In the genomic region with DNA sequence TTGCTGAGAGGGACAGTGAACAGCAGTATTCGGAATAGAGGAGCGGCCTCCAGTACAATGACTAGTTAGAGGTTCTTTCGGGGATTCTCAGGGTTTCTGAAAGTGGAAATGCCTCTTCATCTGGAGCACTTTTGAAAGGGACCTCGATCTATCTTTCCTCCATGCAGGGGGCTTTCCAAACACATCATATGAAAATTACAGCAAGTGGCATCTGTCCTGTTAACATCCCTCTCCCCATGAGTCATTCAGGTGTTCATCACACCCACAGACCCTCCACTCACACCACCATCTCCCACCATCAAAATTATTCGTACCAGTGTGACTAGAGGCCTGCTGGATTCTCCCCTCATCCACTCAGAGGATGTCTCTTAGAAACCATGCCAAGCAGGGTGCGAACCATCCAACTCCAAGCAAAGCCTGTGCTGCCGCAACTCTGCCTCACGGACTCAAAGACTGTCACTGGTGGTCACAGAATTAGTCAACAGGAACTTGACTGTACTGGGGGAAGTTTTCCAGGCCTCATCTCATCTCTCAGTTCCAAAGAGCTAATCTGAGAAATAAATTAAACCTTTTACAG, we compare ENCODE assay signal across 9 cellular contexts.
A peak's percentile ranks its signal among the peaks of the same experiment; 100 is the strongest.
DNase-seq lines count a peak whose midpoint lies in the region; ATAC-seq and TF ChIP-seq lines count a peak whose summit lies in the region.
"Had no signal": no experiment of that assay in that cellular context is flagged by ENCODE, and none has a peak within 500 bp of the region (broad histone marks: within the 10 kb centered on the region; RNA-seq: fewer than 3 reads in every experiment).

No MANE protein-coding gene starts in this region.

- H3K36me3 Mint-ChIP-seq in GM23338 (ENCODE audit: low read depth): no peaks in the 10 kb centered on the region
- peaks cover 2% of the 10 kb centered on the region for H3K36me3 Mint-ChIP-seq in T-helper 1 cell treated with Interleukin-12 subunit alpha and Interleukin-12 subunit beta and Interleukin-4 antibody, amounts not matched to agents 30 μg/mL and 1 μg/mL, for 36 hours (ENCODE audit: low read depth)

- no peak overlapping the region for H3K4me2 ChIP-seq in GM23338

- H3K36me3 ChIP-seq in GM23338 (ENCODE audit: insufficient read depth): no peaks in the 10 kb centered on the region

- no peaks in the 10 kb centered on the region for H3K9me2 ChIP-seq in GM23338 (ENCODE audit: insufficient read depth)

- H3K27me3 Mint-ChIP-seq in GM23338 (ENCODE audit: insufficient read depth, low read depth, poor library complexity): peaks cover 5% of the 10 kb centered on the region
- no peaks in the 10 kb centered on the region for H3K27me3 Mint-ChIP-seq in T-helper 1 cell treated with Interleukin-12 subunit alpha and Interleukin-12 subunit beta and Interleukin-4 antibody, amounts not matched to agents 30 μg/mL and 1 μg/mL, for 36 hours (ENCODE audit: low read depth)

- H3K4me3 ChIP-seq in GM23338: no peak overlapping the region

- CTCF ChIA-PET in RWPE1 (lab: Yijun Ruan, JAX): no interaction called here

- no peak for TF ChIP-seq CTCF in GM23338 (conservative IDR thresholded peaks at IDR 0.05; ENCODE audit: low read depth in 2 of 2)
- TF ChIP-seq CTCF in RWPE1 (conservative IDR thresholded peaks at IDR 0.05; ENCODE audit: low read depth): no peak

- H4K20me1 ChIP-seq in GM23338 (replicated peaks; ENCODE audit: insufficient read depth): no peaks in the 10 kb centered on the region

- peak; percentile 87 for ATAC-seq in GM18517 (IDR thresholded peaks at IDR 0.05; ENCODE audit: unreplicated experiment)
- ATAC-seq in GM23338: no peak

- POLR2A ChIA-PET in RWPE1 (lab: Yijun Ruan, JAX; ENCODE audit: low non-redundant PET): no interaction called here

- no peaks in the 10 kb centered on the region for H3K27me3 ChIP-seq in GM23338 (ENCODE audit: insufficient read depth)

- H3K79me2 ChIP-seq in GM23338 (replicated peaks; ENCODE audit: insufficient read depth): no peaks in the 10 kb centered on the region

- no peaks in the 10 kb centered on the region for H3K9me3 Mint-ChIP-seq in GM23338
- H3K9me3 Mint-ChIP-seq in T-helper 1 cell treated with Interleukin-12 subunit alpha and Interleukin-12 subunit beta and Interleukin-4 antibody, amounts not matched to agents 30 μg/mL and 1 μg/mL, for 36 hours: no peaks in the 10 kb centered on the region

- H3K27ac ChIP-seq in GM23338 (ENCODE audit: low read depth): no peak overlapping the region
- H3K27ac ChIP-seq in RWPE1: no peak overlapping the region

- no peaks in the 10 kb centered on the region for H3F3A ChIP-seq in GM23338 (replicated peaks; ENCODE audit: low read depth)

- H3K27ac Mint-ChIP-seq in GM23338: no peak overlapping the region
- peak overlapping the region; percentile 41 for H3K27ac Mint-ChIP-seq in T-helper 1 cell treated with Interleukin-12 subunit alpha and Interleukin-12 subunit beta and Interleukin-4 antibody, amounts not matched to agents 30 μg/mL and 1 μg/mL, for 36 hours

- no peak overlapping the region for H3K4me3 Mint-ChIP-seq in GM23338
- H3K4me3 Mint-ChIP-seq in T-helper 1 cell treated with Interleukin-12 subunit alpha and Interleukin-12 subunit beta and Interleukin-4 antibody, amounts not matched to agents 30 μg/mL and 1 μg/mL, for 36 hours: peak overlapping the region; percentile 8

- no peaks in the 10 kb centered on the region for H3K4me1 ChIP-seq in GM23338 (ENCODE audit: insufficient read depth)

- 0 out of 2 replicates have a peak overlapping the region, but pooled peaks have one; percentile 25 for H2AFZ ChIP-seq in GM23338

- DNase-seq in GM23338 (ENCODE audit: low spot score): no peak
- DNase-seq in stimulated activated CD4-positive, alpha-beta T cell treated with anti-CD3 and anti-CD28 coated beads, Interleukin-12 subunit alpha, Interleukin-12 subunit beta, amount 100 ng/mL, for 4 hours: peak; percentile 63
- no peak for DNase-seq in NAMALWA (ENCODE audit: low spot score)
- DNase-seq in SHP77 treated with DMSO at 0.1 percent for 48 hours (lab: John Stamatoyannopoulos, UW): no peak
- DNase-seq in dedifferentiated amniotic fluid mesenchymal stem cell (ENCODE audit: extremely low spot score): no peak
- no peak for DNase-seq in RWPE1 (ENCODE audit: low spot score)
- DNase-seq: RPMI8226 had no signal

- H3K4me1 Mint-ChIP-seq in GM23338: peaks cover 3% of the 10 kb centered on the region; the same call in 2 of the 3 replicates
- H3K4me1 Mint-ChIP-seq in T-helper 1 cell treated with Interleukin-12 subunit alpha and Interleukin-12 subunit beta and Interleukin-4 antibody, amounts not matched to agents 30 μg/mL and 1 μg/mL, for 36 hours (ENCODE audit: low read depth): peaks cover 7% of the 10 kb centered on the region

TF ChIP-seq in GM23338, 12 proteins besides CTCF, POLR2A, EP300 and RAD21:
- no peak for TF ChIP-seq ZNF331 (CRISPR knock-in tag; IDR thresholded peaks at IDR 0.05; ENCODE audit: low read depth)
